24 cellular contexts compared by ENCODE assay signal in the genomic region with DNA sequence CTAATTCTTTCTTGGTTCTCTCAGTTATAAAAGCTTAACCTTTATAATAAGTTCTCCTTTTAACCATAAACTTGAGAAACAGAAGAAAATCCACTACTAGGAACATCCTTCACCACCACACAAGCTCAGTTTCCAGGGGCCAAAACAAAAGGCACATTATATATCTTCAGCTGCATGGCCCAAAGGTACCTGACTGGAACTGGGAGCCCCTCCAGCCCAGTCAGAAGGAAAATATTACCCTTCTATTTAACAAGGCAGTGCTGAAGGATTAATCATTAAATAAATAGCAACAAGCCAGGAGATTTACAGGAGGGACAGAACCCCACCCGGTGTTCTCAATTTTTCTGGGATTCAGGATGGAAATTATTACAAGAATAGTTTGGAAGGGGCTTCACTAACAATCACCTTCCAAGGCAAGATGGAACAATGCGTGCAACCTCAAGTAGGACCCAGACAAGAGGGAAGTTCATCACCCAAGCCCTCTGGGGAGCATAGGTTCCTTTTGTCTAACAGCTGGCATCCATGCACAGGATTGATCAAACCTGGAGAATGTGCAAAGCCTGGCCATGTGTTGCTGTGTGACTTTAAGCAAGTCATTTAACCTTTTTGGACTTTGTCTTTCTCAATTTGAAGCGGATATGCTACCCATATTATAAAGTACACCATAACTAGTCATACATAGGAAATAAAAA.
DNase-seq lines count a peak whose midpoint lies in the region; ATAC-seq and TF ChIP-seq lines count a peak whose summit lies in the region.
"Had no signal": no experiment of that assay in that cellular context is flagged by ENCODE, and none has a peak within 500 bp of the region (broad histone marks: within the 10 kb centered on the region; RNA-seq: fewer than 3 reads in every experiment).

No MANE protein-coding gene starts in this region.

- in situ Hi-C loops in G401 (cut with HindIII; ENCODE audit: low sequenced_read_pairs) (no loop called here), transverse colon (cut with MboI; ENCODE audit: low pct_ligation_motif_present in 1 of 4, low pct_unique_long_range_greater_than_20kb in 1 of 4, low sequenced_read_pairs in 3 of 4) (no loop called here)

- no peak overlapping the region for H3K27ac ChIP-seq in transverse colon
- H3K27ac ChIP-seq: brain microvascular endothelial cell, colonic mucosa, parathyroid adenoma, Peyer's patch, suprapubic skin had no signal

- no peak for TF ChIP-seq CTCF in transverse colon (IDR thresholded peaks at IDR 0.05)

- H3K4me1 ChIP-seq in skeletal muscle satellite cell (ENCODE audit: control insufficient read depth, insufficient read depth, low read length) = peaks cover 25% of the 10 kb centered on the region
- no peaks in the 10 kb centered on the region for H3K4me1 ChIP-seq in transverse colon
- H3K4me1 ChIP-seq: colonic mucosa, parathyroid adenoma, Peyer's patch, suprapubic skin had no signal

- H3K9ac ChIP-seq in skeletal muscle satellite cell (ENCODE audit: low read depth, low read length) = no peak overlapping the region
- H3K9ac ChIP-seq: parathyroid adenoma had no signal

- WGBS in transverse colon (ENCODE audit: low coverage in 1 of 2), 2 donors = 74 to 91% methylated on average over 3 of the region's 3 CpGs

- intact Hi-C loops in transverse colon (cut with DNase I; ENCODE audit: low total_unique reads) = no loop called here

- H3K4me3 ChIP-seq in skeletal muscle satellite cell (ENCODE audit: low read length) = no peak overlapping the region
- no peak overlapping the region for H3K4me3 ChIP-seq in transverse colon
- H3K4me3 ChIP-seq: colonic mucosa, Peyer's patch, sigmoid colon, suprapubic skin had no signal

- H3K9me3 ChIP-seq in skeletal muscle satellite cell (replicated peaks; ENCODE audit: low read length) (no peaks in the 10 kb centered on the region), transverse colon (no peaks in the 10 kb centered on the region)
- H3K9me3 ChIP-seq: colonic mucosa, Peyer's patch, sigmoid colon, suprapubic skin had no signal

- TF ChIP-seq POLR2A in transverse colon (IDR thresholded peaks at IDR 0.05) = no peak

- peak; percentile 37 for DNase-seq in HT1080 (ENCODE audit: low read depth)
- peak; percentile 2 for DNase-seq in T1000 (lab: John Stamatoyannopoulos, UW)
- peak; percentile 4 for DNase-seq in iris pigment epithelial cell (ENCODE audit: low read depth)
- no peak for DNase-seq in G401 (ENCODE audit: low spot score)
- DNase-seq in transverse colon = no peak
- DNase-seq: activated B cell treated with CpG ODN at 0.5 μM for 24 hours; activated CD4-positive, alpha-beta T cell treated with anti-CD3 and anti-CD28 coated beads, Interleukin-2, amount 50 U/mL, for 48 hours; activated naive CD8-positive, alpha-beta T cell treated with anti-CD3 and anti-CD28 coated beads, Interleukin-2, amount 10 ng/mL, durations not matched to agents 7 days and 5 days; brain microvascular endothelial cell; colonic mucosa; DMS79 treated with DMSO at 0.1 percent for 48 hours; glutamatergic neuron; GOT3; left colon; NCI-H510A; Peyer's patch; sigmoid colon; T-helper 2 cell had no signal

- no peaks in the 10 kb centered on the region for H3K27me3 ChIP-seq in skeletal muscle satellite cell (ENCODE audit: control insufficient read depth, insufficient read depth, low read length)
- no peaks in the 10 kb centered on the region for H3K27me3 ChIP-seq in transverse colon
- H3K27me3 ChIP-seq: brain microvascular endothelial cell, colonic mucosa, Peyer's patch, sigmoid colon, suprapubic skin had no signal

- H3K4me2 ChIP-seq in skeletal muscle satellite cell (ENCODE audit: low read length) = peak overlapping the region; percentile 29

- ATAC-seq in HG03045 (IDR thresholded peaks at IDR 0.05; ENCODE audit: unreplicated experiment) = no peak
- ATAC-seq: HepG2; left colon; natural killer cell treated with Interleukin-12 subunit alpha and Interleukin-12 subunit beta and Interleukin-15 and Interleukin-18, amount 100 ng/mL, for 72 hours had no signal

- no peak for TF ChIP-seq EP300 in transverse colon (IDR thresholded peaks at IDR 0.05; ENCODE audit: low read depth)

- no peaks in the 10 kb centered on the region for H3K36me3 ChIP-seq in skeletal muscle satellite cell (ENCODE audit: insufficient read depth, low read length)
- H3K36me3 ChIP-seq in transverse colon = no peaks in the 10 kb centered on the region
- H3K36me3 ChIP-seq: brain microvascular endothelial cell, colonic mucosa, Peyer's patch, sigmoid colon, suprapubic skin had no signal

Comparison
In these comparisons a context has a peak if more than half of its experiments do, and no peak if none do; other contexts are left out.
1. DNase-seq: peak in HT1080 (single experiment), T1000 (single experiment) and iris pigment epithelial cell (single experiment); none in G401 (single experiment) and transverse colon (single experiment).